ENCODE assay signal across 8 cellular contexts in genomic region chr20:25984933-25985332, GRCh38.
A peak's percentile ranks its signal among the peaks of the same experiment; 100 is the strongest.
DNase-seq lines count a peak whose midpoint lies in the region; ATAC-seq and FAIRE-seq lines count a peak whose summit lies in the region.

No MANE protein-coding gene starts in this region.

- H2AK5ac ChIP-seq in mesenchymal stem cell (ENCODE audit: low read length, severe bottlenecking): no peak overlapping the region

- no peak for ATAC-seq in HG03025 (IDR thresholded peaks at IDR 0.05; ENCODE audit: low FRiP score, unreplicated experiment)

- no peak overlapping the region for H4K91ac ChIP-seq in mesenchymal stem cell (ENCODE audit: low read length)

- no peaks in the 10 kb centered on the region for H3K27me3 Mint-ChIP-seq in activated naive CD8-positive, alpha-beta T cell treated with anti-CD3 and anti-CD28 coated beads for 36 hours

- no peak overlapping the region for H3K14ac ChIP-seq in mesenchymal stem cell (ENCODE audit: low read length in 2 of 2)

- H3K4me2 ChIP-seq in mesenchymal stem cell (ENCODE audit: low read length, poor library complexity, severe bottlenecking): no peak overlapping the region

- no peak overlapping the region for H4K8ac ChIP-seq in mesenchymal stem cell (ENCODE audit: low read length)

- H3K9me3 ChIP-seq in mesenchymal stem cell (ENCODE audit: control insufficient read depth, low read length): no peaks in the 10 kb centered on the region

- H3K4ac ChIP-seq in mesenchymal stem cell (ENCODE audit: low read depth in 1 of 2, low read length in 2 of 2): no peak overlapping the region

- no peak overlapping the region for H2BK5ac ChIP-seq in mesenchymal stem cell (ENCODE audit: low read depth, low read length, poor library complexity, severe bottlenecking)

- H3K27ac ChIP-seq in mesenchymal stem cell (ENCODE audit: low read length, poor library complexity, severe bottlenecking): no peak overlapping the region

- peak overlapping the region in 1 of 2 experiments; percentile 37 for H3K4me3 ChIP-seq in mesenchymal stem cell (ENCODE audit: insufficient read depth in 1 of 2, low read depth in 1 of 2, low read length in 2 of 2)

- no peaks in the 10 kb centered on the region for H3K4me1 ChIP-seq in mesenchymal stem cell (ENCODE audit: control insufficient read depth, insufficient read depth, low read depth, low read length)

- H3K36me3 ChIP-seq in mesenchymal stem cell (ENCODE audit: control insufficient read depth in 1 of 2, insufficient read depth in 2 of 2, low read depth in 1 of 2, low read length in 2 of 2): no peaks in the 10 kb centered on the region

- peaks cover 27% of the 10 kb centered on the region for H3K4me1 Mint-ChIP-seq in activated naive CD8-positive, alpha-beta T cell treated with anti-CD3 and anti-CD28 coated beads for 36 hours

- no peak overlapping the region for H2AFZ ChIP-seq in mesenchymal stem cell (ENCODE audit: low read depth, low read length)

- H3K9ac ChIP-seq in mesenchymal stem cell (ENCODE audit: low read length): no peak overlapping the region

- no peak overlapping the region for H3K23ac ChIP-seq in mesenchymal stem cell (ENCODE audit: low read length in 2 of 2)

- H3K27ac Mint-ChIP-seq in activated naive CD8-positive, alpha-beta T cell treated with anti-CD3 and anti-CD28 coated beads for 36 hours: no peak overlapping the region

- no peak overlapping the region for H3K4me3 Mint-ChIP-seq in activated naive CD8-positive, alpha-beta T cell treated with anti-CD3 and anti-CD28 coated beads for 36 hours

- H2BK15ac ChIP-seq in mesenchymal stem cell (ENCODE audit: low read depth, poor library complexity, severe bottlenecking): no peak overlapping the region

- no peaks in the 10 kb centered on the region for H3K79me1 ChIP-seq in mesenchymal stem cell (replicated peaks; ENCODE audit: low read length, poor library complexity, severe bottlenecking)

- no peak overlapping the region for H3K18ac ChIP-seq in mesenchymal stem cell (ENCODE audit: low read depth in 1 of 2, low read length in 2 of 2)

- H3K36me3 Mint-ChIP-seq in activated naive CD8-positive, alpha-beta T cell treated with anti-CD3 and anti-CD28 coated beads for 36 hours: peaks cover 2% of the 10 kb centered on the region

- DNase-seq in NCI-H69 (lab: John Stamatoyannopoulos, UW) (peak; percentile 85), mesenteric fat pad (ENCODE audit: low spot score) (peak; percentile 88), stromal cell of bone marrow (ENCODE audit: low read depth) (peak; percentile 6), mesenchymal stem cell (no peak), Kasumi-1 (lab: John Stamatoyannopoulos, UW) (no peak), RCC 7860 (ENCODE audit: low spot score) (no peak)
- DNase-seq in activated naive CD8-positive, alpha-beta T cell treated with anti-CD3 and anti-CD28 coated beads for 36 hours: peak; percentile 58

- no peaks in the 10 kb centered on the region for H3K9me3 Mint-ChIP-seq in activated naive CD8-positive, alpha-beta T cell treated with anti-CD3 and anti-CD28 coated beads for 36 hours

- H2BK12ac ChIP-seq in mesenchymal stem cell (ENCODE audit: low read length in 2 of 2): no peak overlapping the region

- no peak for FAIRE-seq in RCC 7860 (lab: Jason Lieb, UNC)

- 96% methylated on average over 27 of the region's 27 CpGs for WGBS in mesenchymal stem cell

- no peak overlapping the region for H2BK120ac ChIP-seq in mesenchymal stem cell (ENCODE audit: low read depth, low read length)

- peaks cover 0 to 22% of the 10 kb centered on the region in 2 experiments for H3K27me3 ChIP-seq in mesenchymal stem cell (ENCODE audit: control insufficient read depth in 1 of 2, insufficient read depth in 1 of 2, low read length in 2 of 2)

Comparison
In these comparisons a context has a peak if more than half of its experiments do, and no peak if none do; other contexts are left out.
1. DNase-seq: peak in NCI-H69 (single experiment), activated naive CD8-positive, alpha-beta T cell treated with anti-CD3 and anti-CD28 coated beads for 36 hours (single experiment), mesenteric fat pad (single experiment) and stromal cell of bone marrow (single experiment); none in mesenchymal stem cell (single experiment), Kasumi-1 (0 of 2) and RCC 7860 (single experiment).